Comparison of ENCODE assay signal across 8 cellular contexts in the genomic region with DNA sequence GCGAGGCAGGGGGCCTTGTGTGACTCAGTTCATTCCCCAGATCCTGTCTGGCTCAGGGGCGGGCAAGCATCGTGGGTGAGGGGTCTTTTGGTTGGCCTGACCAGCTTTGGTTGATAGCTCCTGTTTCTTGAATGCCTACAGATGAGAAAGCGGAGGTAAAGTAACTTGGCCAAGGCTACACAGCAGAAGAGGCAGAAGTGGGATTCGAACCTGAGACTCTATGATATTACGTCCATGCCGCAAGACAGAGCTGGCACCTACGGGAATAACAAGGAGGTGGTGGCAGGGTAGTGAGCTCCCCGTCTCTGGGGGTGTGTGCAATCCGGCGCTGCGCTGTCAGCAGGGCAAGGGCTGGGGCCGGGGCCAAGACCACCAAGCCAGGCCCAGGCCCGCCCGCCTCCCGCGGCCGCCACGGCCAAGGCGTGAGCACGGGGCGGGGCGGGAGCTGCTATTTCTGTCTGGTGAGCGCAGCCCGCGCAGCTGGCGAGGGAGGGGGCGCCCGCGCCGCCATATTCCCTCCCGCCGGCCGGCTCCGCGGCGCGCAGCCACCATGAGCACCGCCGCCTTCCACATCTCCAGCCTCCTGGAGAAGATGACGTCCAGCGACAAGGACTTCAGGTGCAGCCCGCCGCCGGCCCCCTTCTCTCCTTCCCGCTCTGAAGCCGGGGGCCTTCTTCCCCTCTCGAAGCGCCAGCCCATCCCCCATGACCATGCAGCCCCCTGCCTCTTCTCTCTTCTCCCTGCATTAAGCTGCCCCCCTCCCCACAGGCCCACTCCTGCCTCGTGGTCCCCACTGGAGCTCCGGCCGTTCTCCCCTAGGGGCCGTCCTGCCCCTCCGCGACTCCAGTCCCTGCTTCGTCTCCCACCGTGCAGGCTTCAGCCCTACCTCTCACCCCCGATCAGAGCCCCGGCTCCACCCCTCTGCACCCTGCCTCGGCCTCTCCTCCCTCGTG. TPM values are rescaled to one million over a fixed set of nuclear protein-coding genes. Genes with fewer than 3 reads are reported as not detected.
DNase-seq lines count a peak whose midpoint lies in the region; ATAC-seq and TF ChIP-seq lines count a peak whose summit lies in the region.

A gene (plus strand): TSS at position 510 of the 953 bp plus-strand sequence. CDS start 41 bp downstream, at position 551.

- CTCF ChIA-PET in WTC11 (lab: Charles Lee) = interaction anchor here (0.6 to 5.8 kb wide), 16 partner anchors 9 to 468 kb away, joined by 3 to 62 read pairs (median 4); no protein-coding TSS in a partner anchor

- peak within 1 kb of the TSS; percentile 90 for H3K4me3 ChIP-seq in coronary artery

- H3K4me1 Mint-ChIP-seq in CD14-positive monocyte (peaks cover 10% of the 10 kb centered on the region), IgD-negative memory B cell (peaks cover 6 to 15% (median 13%) of the 10 kb centered on the region in 3 donors), WTC11 (peaks cover 20% of the 10 kb centered on the region)

- H3K36me3 Mint-ChIP-seq in CD14-positive monocyte (no peaks in the 10 kb centered on the region), IgD-negative memory B cell (no peaks in the 10 kb centered on the region), WTC11 (no peaks in the 10 kb centered on the region)

- TF ChIP-seq CTCF in CD14-positive monocyte (IDR thresholded peaks at IDR 0.05) (no peak), WTC11 (IDR thresholded peaks at IDR 0.05) (no peak), coronary artery (IDR thresholded peaks at IDR 0.05) (no peak)

- H3K27ac Mint-ChIP-seq in CD14-positive monocyte = peak within 1 kb of the TSS in 2 of 7 donors; percentile 54 to 59
- peak within 1 kb of the TSS in 2 of 3 donors; percentile 13 to 73 for H3K27ac Mint-ChIP-seq in IgD-negative memory B cell
- no peak within 1 kb of the TSS for H3K27ac Mint-ChIP-seq in WTC11

- DNase-seq in CD14-positive monocyte (ENCODE audit: low spot score) (no peak), WTC11 (ENCODE audit: low spot score) (peak; percentile 48), coronary artery (ENCODE audit: low spot score) (no peak), left colon (peak; percentile 36 to 61), DMS153 treated with DMSO at 0.1 percent for 48 hours (lab: John Stamatoyannopoulos, UW; ENCODE audit: unreplicated experiment) (no peak), NCI-H2107 (lab: John Stamatoyannopoulos, UW) (no peak)
- peak; percentile 12 to 22 for DNase-seq in stimulated activated CD4-positive, alpha-beta T cell treated with anti-CD3 and anti-CD28 coated beads, Interleukin-2, amount 100 ng/mL, for 48 hours

- H3K4me3 Mint-ChIP-seq in CD14-positive monocyte (peak within 1 kb of the TSS; percentile 73 to 87), IgD-negative memory B cell (peak within 1 kb of the TSS; percentile 83 to 96 (median 92)), WTC11 (peak within 1 kb of the TSS; percentile 83)

- POLR2A ChIA-PET in WTC11 (lab: Charles Lee) = interaction anchor here (0.7 to 1.5 kb wide), 3 partner anchors 9 to 28 kb away, joined by 3 to 6 read pairs (median 3); no protein-coding TSS in a partner anchor

- H3K9me3 Mint-ChIP-seq in CD14-positive monocyte (peaks cover 0 to 8% (median 2%) of the 10 kb centered on the region in 7 donors), IgD-negative memory B cell (no peaks in the 10 kb centered on the region), WTC11 (no peaks in the 10 kb centered on the region)

- peak within 1 kb of the TSS; percentile 97 to 98 for H3K27ac ChIP-seq in coronary artery

- peaks cover 25 to 43% (median 36%) of the 10 kb centered on the region in 3 donors for H3K27me3 Mint-ChIP-seq in CD14-positive monocyte (ENCODE audit: low read depth in 3 of 3)
- H3K27me3 Mint-ChIP-seq in IgD-negative memory B cell = peaks cover 4% of the 10 kb centered on the region
- no peaks in the 10 kb centered on the region; the same call in 1 of the 2 replicates for H3K27me3 Mint-ChIP-seq in WTC11 (ENCODE audit: low read depth)

- ATAC-seq in WTC11 = peak; percentile 85
- peak; percentile 67 for ATAC-seq in left colon

- intact Hi-C loops in CD14-positive monocyte (cut with micrococcal nuclease) (no loop called here), left colon (cut with DNase I, micrococcal nuclease) (no loop called here)

TF ChIP-seq in WTC11, 78 proteins besides CTCF, POLR2A, EP300 and RAD21 (continues in another document):
- TF ChIP-seq, protein P1, sequence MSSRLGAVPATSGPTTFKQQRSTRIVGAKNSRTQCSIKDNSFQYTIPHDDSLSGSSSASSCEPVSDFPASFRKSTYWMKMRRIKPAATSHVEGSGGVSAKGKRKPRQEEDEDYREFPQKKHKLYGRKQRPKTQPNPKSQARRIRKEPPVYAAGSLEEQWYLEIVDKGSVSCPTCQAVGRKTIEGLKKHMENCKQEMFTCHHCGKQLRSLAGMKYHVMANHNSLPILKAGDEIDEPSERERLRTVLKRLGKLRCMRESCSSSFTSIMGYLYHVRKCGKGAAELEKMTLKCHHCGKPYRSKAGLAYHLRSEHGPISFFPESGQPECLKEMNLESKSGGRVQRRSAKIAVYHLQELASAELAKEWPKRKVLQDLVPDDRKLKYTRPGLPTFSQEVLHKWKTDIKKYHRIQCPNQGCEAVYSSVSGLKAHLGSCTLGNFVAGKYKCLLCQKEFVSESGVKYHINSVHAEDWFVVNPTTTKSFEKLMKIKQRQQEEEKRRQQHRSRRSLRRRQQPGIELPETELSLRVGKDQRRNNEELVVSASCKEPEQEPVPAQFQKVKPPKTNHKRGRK (CRISPR knock-in tag; IDR thresholded peaks at IDR 0.05; ENCODE audit: borderline replicate concordance) = no peak
- TF ChIP-seq ZNF423 (CRISPR knock-in tag; IDR thresholded peaks at IDR 0.05) (peak; percentile 28; the same call in 1 of the 2 replicates), ZNF219 (CRISPR knock-in tag; IDR thresholded peaks at IDR 0.05; ENCODE audit: borderline replicate concordance) (no peak), GABPB1 (CRISPR knock-in tag; IDR thresholded peaks at IDR 0.05) (no peak), NFATC4 (CRISPR knock-in tag; IDR thresholded peaks at IDR 0.05) (0 out of 2 replicates have a peak, but pooled peaks have one; percentile 40), RORB (CRISPR knock-in tag; IDR thresholded peaks at IDR 0.05) (no peak), KAT7 (CRISPR knock-in tag; IDR thresholded peaks at IDR 0.05; ENCODE audit: borderline replicate concordance) (no peak), TCF7 (CRISPR knock-in tag; IDR thresholded peaks at IDR 0.05; ENCODE audit: low read depth) (no peak), NFE2L1 (CRISPR knock-in tag; IDR thresholded peaks at IDR 0.05) (0 out of 2 replicates have a peak, but pooled peaks have one; percentile 33), ZBTB21 (CRISPR knock-in tag; IDR thresholded peaks at IDR 0.05; ENCODE audit: borderline replicate concordance) (no peak), GTF2I (CRISPR knock-in tag; conservative IDR thresholded peaks at IDR 0.05) (0 out of 2 replicates have a peak, but pooled peaks have one; percentile 49)
- TF ChIP-seq, protein P2, sequence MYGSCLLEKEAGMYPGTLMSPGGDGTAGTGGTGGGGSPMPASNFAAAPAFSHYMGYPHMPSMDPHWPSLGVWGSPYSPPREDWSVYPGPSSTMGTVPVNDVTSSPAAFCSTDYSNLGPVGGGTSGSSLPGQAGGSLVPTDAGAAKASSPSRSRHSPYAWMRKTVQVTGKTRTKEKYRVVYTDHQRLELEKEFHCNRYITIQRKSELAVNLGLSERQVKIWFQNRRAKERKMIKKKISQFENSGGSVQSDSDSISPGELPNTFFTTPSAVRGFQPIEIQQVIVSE (CRISPR knock-in tag; IDR thresholded peaks at IDR 0.05; ENCODE audit: borderline replicate concordance) = no peak
- TF ChIP-seq, protein P3, sequence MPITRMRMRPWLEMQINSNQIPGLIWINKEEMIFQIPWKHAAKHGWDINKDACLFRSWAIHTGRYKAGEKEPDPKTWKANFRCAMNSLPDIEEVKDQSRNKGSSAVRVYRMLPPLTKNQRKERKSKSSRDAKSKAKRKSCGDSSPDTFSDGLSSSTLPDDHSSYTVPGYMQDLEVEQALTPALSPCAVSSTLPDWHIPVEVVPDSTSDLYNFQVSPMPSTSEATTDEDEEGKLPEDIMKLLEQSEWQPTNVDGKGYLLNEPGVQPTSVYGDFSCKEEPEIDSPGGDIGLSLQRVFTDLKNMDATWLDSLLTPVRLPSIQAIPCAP (CRISPR knock-in tag; IDR thresholded peaks at IDR 0.05) = no peak
- TF ChIP-seq, protein P4, sequence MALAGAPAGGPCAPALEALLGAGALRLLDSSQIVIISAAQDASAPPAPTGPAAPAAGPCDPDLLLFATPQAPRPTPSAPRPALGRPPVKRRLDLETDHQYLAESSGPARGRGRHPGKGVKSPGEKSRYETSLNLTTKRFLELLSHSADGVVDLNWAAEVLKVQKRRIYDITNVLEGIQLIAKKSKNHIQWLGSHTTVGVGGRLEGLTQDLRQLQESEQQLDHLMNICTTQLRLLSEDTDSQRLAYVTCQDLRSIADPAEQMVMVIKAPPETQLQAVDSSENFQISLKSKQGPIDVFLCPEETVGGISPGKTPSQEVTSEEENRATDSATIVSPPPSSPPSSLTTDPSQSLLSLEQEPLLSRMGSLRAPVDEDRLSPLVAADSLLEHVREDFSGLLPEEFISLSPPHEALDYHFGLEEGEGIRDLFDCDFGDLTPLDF (CRISPR knock-in tag; IDR thresholded peaks at IDR 0.05) = no peak
- TF ChIP-seq, protein P5, sequence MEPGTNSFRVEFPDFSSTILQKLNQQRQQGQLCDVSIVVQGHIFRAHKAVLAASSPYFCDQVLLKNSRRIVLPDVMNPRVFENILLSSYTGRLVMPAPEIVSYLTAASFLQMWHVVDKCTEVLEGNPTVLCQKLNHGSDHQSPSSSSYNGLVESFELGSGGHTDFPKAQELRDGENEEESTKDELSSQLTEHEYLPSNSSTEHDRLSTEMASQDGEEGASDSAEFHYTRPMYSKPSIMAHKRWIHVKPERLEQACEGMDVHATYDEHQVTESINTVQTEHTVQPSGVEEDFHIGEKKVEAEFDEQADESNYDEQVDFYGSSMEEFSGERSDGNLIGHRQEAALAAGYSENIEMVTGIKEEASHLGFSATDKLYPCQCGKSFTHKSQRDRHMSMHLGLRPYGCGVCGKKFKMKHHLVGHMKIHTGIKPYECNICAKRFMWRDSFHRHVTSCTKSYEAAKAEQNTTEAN (CRISPR knock-in tag; IDR thresholded peaks at IDR 0.05) = 0 out of 2 replicates have a peak, but pooled peaks have one; percentile 12

RNA-seq across cellular contexts. Expression of the gene that starts here (rescaled TPM):
- polyA plus RNA-seq in CD14-positive monocyte (not detected), IgD-negative memory B cell (0.35 TPM)
- total RNA-seq in WTC11 (2021) (13.7 to 15.4 TPM (median 14.3 TPM) in 3 replicates), left colon (1 to 10 TPM in 1 of 2 donors, under 1 TPM in 1; 0.64 to 2.2 TPM)

Comparison
In these comparisons a context has a peak if more than half of its experiments do, and no peak if none do; other contexts are left out.
1. DNase-seq: peak in WTC11 (single experiment), left colon (2 of 2) and stimulated activated CD4-positive, alpha-beta T cell treated with anti-CD3 and anti-CD28 coated beads, Interleukin-2, amount 100 ng/mL, for 48 hours (2 of 2); none in CD14-positive monocyte (single experiment), coronary artery (single experiment), DMS153 treated with DMSO at 0.1 percent for 48 hours (single experiment) and NCI-H2107 (single experiment).
2. Peak in every context shown above with its lines, with median percentiles within 50 percentile points of each other: H3K4me3 Mint-ChIP-seq.